ENCODE assay signal across 1 cellular context in the genomic region with DNA sequence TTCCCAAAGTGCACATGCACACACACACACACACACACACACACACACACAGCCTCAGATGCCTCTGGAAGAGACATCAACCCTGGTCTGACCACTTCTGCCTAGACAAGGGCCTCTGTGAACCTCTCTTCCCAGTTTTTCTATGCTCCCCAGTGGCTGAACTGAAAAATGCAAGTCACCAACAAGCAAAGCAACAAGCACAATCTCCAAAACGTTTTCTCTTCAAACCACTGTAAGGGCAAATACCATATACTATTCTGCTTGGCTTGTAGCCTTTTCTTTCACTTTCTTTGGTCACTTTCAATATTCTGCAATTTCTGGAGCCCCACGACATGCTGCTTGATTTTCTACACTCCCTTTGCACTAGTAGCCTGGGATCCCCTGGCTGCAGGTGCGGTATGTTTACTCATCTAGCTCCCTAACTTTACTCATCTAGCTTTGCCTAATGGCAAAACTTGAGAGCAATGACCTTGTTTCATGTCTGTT.
TF ChIP-seq lines count a peak whose summit lies in the region.

No MANE protein-coding gene starts in this region.

TF ChIP-seq in GM12878, 131 proteins besides CTCF, POLR2A, EP300 and RAD21 (continued from another document and continues in another):
- TF ChIP-seq SMC3 (IDR thresholded peaks at IDR 0.05; ENCODE audit: borderline replicate concordance, low read length) (peak; percentile 34; the same call in 1 of the 2 replicates), MXI1 (IDR thresholded peaks at IDR 0.05; ENCODE audit: low read depth, low read length) (no peak), TAF1 (IDR thresholded peaks at IDR 0.05; ENCODE audit: borderline replicate concordance, low read depth, low read length) (no peak), HCFC1 (IDR thresholded peaks at IDR 0.05; ENCODE audit: low read length) (no peak), TARDBP (IDR thresholded peaks at IDR 0.05; ENCODE audit: borderline replicate concordance) (no peak), MYB (IDR thresholded peaks at IDR 0.05; ENCODE audit: borderline replicate concordance, low read depth, low read length) (no peak), YY1 (IDR thresholded peaks at IDR 0.05; ENCODE audit: low read depth, low read length) (no peak), CREM (IDR thresholded peaks at IDR 0.05; ENCODE audit: low read depth) (peak; percentile 74; the same call in 1 of the 2 replicates), IRF4 (IDR thresholded peaks at IDR 0.05; ENCODE audit: low read depth, low read length) (no peak), SUZ12 (IDR thresholded peaks at IDR 0.05; ENCODE audit: unreplicated experiment) (no peak), SP1 (IDR thresholded peaks at IDR 0.05; ENCODE audit: low read depth, low read length) (no peak), ETV6 (conservative IDR thresholded peaks at IDR 0.05 in 1 of 2, IDR thresholded peaks at IDR 0.05 in 1 of 2; ENCODE audit: borderline replicate concordance in 1 of 2, low read depth in 1 of 2) (no peak; a peak in 1 of 4 replicates), BHLHE40 (IDR thresholded peaks at IDR 0.05; ENCODE audit: borderline replicate concordance in 1 of 2, low read depth in 2 of 2, low read length in 1 of 2) (0 out of 4 replicates have a peak, but pooled peaks of 1 of the 2 experiments have one; percentile 14), BCL11A (IDR thresholded peaks at IDR 0.05; ENCODE audit: low read depth, low read length) (peak; percentile 34; the same call in 1 of the 2 replicates), EED (IDR thresholded peaks at IDR 0.05; ENCODE audit: low read depth) (peak; percentile 76), DPF2 (IDR thresholded peaks at IDR 0.05) (no peak)
- TF ChIP-seq, protein P1, sequence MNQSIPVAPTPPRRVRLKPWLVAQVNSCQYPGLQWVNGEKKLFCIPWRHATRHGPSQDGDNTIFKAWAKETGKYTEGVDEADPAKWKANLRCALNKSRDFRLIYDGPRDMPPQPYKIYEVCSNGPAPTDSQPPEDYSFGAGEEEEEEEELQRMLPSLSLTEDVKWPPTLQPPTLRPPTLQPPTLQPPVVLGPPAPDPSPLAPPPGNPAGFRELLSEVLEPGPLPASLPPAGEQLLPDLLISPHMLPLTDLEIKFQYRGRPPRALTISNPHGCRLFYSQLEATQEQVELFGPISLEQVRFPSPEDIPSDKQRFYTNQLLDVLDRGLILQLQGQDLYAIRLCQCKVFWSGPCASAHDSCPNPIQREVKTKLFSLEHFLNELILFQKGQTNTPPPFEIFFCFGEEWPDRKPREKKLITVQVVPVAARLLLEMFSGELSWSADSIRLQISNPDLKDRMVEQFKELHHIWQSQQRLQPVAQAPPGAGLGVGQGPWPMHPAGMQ (IDR thresholded peaks at IDR 0.05; ENCODE audit: borderline replicate concordance): 0 out of 2 replicates have a peak, but pooled peaks have one; percentile 28
- TF ChIP-seq, protein P2, sequence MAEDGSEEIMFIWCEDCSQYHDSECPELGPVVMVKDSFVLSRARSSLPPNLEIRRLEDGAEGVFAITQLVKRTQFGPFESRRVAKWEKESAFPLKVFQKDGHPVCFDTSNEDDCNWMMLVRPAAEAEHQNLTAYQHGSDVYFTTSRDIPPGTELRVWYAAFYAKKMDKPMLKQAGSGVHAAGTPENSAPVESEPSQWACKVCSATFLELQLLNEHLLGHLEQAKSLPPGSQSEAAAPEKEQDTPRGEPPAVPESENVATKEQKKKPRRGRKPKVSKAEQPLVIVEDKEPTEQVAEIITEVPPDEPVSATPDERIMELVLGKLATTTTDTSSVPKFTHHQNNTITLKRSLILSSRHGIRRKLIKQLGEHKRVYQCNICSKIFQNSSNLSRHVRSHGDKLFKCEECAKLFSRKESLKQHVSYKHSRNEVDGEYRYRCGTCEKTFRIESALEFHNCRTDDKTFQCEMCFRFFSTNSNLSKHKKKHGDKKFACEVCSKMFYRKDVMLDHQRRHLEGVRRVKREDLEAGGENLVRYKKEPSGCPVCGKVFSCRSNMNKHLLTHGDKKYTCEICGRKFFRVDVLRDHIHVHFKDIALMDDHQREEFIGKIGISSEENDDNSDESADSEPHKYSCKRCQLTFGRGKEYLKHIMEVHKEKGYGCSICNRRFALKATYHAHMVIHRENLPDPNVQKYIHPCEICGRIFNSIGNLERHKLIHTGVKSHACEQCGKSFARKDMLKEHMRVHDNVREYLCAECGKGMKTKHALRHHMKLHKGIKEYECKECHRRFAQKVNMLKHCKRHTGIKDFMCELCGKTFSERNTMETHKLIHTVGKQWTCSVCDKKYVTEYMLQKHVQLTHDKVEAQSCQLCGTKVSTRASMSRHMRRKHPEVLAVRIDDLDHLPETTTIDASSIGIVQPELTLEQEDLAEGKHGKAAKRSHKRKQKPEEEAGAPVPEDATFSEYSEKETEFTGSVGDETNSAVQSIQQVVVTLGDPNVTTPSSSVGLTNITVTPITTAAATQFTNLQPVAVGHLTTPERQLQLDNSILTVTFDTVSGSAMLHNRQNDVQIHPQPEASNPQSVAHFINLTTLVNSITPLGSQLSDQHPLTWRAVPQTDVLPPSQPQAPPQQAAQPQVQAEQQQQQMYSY (CRISPR knock-in tag; IDR thresholded peaks at IDR 0.05): no peak
- TF ChIP-seq, protein P3, sequence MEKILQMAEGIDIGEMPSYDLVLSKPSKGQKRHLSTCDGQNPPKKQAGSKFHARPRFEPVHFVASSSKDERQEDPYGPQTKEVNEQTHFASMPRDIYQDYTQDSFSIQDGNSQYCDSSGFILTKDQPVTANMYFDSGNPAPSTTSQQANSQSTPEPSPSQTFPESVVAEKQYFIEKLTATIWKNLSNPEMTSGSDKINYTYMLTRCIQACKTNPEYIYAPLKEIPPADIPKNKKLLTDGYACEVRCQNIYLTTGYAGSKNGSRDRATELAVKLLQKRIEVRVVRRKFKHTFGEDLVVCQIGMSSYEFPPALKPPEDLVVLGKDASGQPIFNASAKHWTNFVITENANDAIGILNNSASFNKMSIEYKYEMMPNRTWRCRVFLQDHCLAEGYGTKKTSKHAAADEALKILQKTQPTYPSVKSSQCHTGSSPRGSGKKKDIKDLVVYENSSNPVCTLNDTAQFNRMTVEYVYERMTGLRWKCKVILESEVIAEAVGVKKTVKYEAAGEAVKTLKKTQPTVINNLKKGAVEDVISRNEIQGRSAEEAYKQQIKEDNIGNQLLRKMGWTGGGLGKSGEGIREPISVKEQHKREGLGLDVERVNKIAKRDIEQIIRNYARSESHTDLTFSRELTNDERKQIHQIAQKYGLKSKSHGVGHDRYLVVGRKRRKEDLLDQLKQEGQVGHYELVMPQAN (conservative IDR thresholded peaks at IDR 0.05): no peak
- TF ChIP-seq, protein P4, sequence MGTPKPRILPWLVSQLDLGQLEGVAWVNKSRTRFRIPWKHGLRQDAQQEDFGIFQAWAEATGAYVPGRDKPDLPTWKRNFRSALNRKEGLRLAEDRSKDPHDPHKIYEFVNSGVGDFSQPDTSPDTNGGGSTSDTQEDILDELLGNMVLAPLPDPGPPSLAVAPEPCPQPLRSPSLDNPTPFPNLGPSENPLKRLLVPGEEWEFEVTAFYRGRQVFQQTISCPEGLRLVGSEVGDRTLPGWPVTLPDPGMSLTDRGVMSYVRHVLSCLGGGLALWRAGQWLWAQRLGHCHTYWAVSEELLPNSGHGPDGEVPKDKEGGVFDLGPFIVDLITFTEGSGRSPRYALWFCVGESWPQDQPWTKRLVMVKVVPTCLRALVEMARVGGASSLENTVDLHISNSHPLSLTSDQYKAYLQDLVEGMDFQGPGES (IDR thresholded peaks at IDR 0.05): no peak
- TF ChIP-seq, protein P5, sequence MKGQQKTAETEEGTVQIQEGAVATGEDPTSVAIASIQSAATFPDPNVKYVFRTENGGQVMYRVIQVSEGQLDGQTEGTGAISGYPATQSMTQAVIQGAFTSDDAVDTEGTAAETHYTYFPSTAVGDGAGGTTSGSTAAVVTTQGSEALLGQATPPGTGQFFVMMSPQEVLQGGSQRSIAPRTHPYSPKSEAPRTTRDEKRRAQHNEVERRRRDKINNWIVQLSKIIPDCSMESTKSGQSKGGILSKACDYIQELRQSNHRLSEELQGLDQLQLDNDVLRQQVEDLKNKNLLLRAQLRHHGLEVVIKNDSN (IDR thresholded peaks at IDR 0.05; ENCODE audit: borderline replicate concordance, extremely low read length, insufficient read depth, low read depth, low read length): no peak
- TF ChIP-seq, protein P6, sequence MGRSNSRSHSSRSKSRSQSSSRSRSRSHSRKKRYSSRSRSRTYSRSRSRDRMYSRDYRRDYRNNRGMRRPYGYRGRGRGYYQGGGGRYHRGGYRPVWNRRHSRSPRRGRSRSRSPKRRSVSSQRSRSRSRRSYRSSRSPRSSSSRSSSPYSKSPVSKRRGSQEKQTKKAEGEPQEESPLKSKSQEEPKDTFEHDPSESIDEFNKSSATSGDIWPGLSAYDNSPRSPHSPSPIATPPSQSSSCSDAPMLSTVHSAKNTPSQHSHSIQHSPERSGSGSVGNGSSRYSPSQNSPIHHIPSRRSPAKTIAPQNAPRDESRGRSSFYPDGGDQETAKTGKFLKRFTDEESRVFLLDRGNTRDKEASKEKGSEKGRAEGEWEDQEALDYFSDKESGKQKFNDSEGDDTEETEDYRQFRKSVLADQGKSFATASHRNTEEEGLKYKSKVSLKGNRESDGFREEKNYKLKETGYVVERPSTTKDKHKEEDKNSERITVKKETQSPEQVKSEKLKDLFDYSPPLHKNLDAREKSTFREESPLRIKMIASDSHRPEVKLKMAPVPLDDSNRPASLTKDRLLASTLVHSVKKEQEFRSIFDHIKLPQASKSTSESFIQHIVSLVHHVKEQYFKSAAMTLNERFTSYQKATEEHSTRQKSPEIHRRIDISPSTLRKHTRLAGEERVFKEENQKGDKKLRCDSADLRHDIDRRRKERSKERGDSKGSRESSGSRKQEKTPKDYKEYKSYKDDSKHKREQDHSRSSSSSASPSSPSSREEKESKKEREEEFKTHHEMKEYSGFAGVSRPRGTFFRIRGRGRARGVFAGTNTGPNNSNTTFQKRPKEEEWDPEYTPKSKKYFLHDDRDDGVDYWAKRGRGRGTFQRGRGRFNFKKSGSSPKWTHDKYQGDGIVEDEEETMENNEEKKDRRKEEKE (IDR thresholded peaks at IDR 0.05): no peak
- TF ChIP-seq, protein P7, sequence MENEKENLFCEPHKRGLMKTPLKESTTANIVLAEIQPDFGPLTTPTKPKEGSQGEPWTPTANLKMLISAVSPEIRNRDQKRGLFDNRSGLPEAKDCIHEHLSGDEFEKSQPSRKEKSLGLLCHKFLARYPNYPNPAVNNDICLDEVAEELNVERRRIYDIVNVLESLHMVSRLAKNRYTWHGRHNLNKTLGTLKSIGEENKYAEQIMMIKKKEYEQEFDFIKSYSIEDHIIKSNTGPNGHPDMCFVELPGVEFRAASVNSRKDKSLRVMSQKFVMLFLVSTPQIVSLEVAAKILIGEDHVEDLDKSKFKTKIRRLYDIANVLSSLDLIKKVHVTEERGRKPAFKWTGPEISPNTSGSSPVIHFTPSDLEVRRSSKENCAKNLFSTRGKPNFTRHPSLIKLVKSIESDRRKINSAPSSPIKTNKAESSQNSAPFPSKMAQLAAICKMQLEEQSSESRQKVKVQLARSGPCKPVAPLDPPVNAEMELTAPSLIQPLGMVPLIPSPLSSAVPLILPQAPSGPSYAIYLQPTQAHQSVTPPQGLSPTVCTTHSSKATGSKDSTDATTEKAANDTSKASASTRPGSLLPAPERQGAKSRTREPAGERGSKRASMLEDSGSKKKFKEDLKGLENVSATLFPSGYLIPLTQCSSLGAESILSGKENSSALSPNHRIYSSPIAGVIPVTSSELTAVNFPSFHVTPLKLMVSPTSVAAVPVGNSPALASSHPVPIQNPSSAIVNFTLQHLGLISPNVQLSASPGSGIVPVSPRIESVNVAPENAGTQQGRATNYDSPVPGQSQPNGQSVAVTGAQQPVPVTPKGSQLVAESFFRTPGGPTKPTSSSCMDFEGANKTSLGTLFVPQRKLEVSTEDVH (IDR thresholded peaks at IDR 0.05; ENCODE audit: low read depth, partially characterized antibody): no peak
- TF ChIP-seq, protein P8, sequence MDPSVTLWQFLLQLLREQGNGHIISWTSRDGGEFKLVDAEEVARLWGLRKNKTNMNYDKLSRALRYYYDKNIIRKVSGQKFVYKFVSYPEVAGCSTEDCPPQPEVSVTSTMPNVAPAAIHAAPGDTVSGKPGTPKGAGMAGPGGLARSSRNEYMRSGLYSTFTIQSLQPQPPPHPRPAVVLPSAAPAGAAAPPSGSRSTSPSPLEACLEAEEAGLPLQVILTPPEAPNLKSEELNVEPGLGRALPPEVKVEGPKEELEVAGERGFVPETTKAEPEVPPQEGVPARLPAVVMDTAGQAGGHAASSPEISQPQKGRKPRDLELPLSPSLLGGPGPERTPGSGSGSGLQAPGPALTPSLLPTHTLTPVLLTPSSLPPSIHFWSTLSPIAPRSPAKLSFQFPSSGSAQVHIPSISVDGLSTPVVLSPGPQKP (IDR thresholded peaks at IDR 0.05; ENCODE audit: low read depth, low read length): no peak
- TF ChIP-seq, protein P9, sequence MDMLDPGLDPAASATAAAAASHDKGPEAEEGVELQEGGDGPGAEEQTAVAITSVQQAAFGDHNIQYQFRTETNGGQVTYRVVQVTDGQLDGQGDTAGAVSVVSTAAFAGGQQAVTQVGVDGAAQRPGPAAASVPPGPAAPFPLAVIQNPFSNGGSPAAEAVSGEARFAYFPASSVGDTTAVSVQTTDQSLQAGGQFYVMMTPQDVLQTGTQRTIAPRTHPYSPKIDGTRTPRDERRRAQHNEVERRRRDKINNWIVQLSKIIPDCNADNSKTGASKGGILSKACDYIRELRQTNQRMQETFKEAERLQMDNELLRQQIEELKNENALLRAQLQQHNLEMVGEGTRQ (IDR thresholded peaks at IDR 0.05; ENCODE audit: borderline replicate concordance, low read depth, low read length): no peak
- TF ChIP-seq, protein P10, sequence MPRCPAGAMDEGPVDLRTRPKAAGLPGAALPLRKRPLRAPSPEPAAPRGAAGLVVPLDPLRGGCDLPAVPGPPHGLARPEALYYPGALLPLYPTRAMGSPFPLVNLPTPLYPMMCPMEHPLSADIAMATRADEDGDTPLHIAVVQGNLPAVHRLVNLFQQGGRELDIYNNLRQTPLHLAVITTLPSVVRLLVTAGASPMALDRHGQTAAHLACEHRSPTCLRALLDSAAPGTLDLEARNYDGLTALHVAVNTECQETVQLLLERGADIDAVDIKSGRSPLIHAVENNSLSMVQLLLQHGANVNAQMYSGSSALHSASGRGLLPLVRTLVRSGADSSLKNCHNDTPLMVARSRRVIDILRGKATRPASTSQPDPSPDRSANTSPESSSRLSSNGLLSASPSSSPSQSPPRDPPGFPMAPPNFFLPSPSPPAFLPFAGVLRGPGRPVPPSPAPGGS (IDR thresholded peaks at IDR 0.05; ENCODE audit: borderline replicate concordance, insufficient read depth, low read depth, low read length, poor library complexity, severe bottlenecking): peak; percentile 36
- TF ChIP-seq, protein P11, sequence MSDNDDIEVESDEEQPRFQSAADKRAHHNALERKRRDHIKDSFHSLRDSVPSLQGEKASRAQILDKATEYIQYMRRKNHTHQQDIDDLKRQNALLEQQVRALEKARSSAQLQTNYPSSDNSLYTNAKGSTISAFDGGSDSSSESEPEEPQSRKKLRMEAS (IDR thresholded peaks at IDR 0.05; ENCODE audit: low read depth, low read length): no peak
- TF ChIP-seq, protein P12, sequence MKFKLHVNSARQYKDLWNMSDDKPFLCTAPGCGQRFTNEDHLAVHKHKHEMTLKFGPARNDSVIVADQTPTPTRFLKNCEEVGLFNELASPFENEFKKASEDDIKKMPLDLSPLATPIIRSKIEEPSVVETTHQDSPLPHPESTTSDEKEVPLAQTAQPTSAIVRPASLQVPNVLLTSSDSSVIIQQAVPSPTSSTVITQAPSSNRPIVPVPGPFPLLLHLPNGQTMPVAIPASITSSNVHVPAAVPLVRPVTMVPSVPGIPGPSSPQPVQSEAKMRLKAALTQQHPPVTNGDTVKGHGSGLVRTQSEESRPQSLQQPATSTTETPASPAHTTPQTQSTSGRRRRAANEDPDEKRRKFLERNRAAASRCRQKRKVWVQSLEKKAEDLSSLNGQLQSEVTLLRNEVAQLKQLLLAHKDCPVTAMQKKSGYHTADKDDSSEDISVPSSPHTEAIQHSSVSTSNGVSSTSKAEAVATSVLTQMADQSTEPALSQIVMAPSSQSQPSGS (IDR thresholded peaks at IDR 0.05; ENCODE audit: low read length): peak; percentile 63; the same call in 1 of the 2 replicates
